10 cellular contexts compared by ENCODE assay signal in genomic region chr9:128102861-128103588, GRCh38. TPM values are rescaled to one million over a fixed set of nuclear protein-coding genes. Genes with fewer than 3 reads are reported as not detected.
DNase-seq lines count a peak whose midpoint lies in the region; ATAC-seq, FAIRE-seq and TF ChIP-seq lines count a peak whose summit lies in the region.
"Had no signal": no experiment of that assay in that cellular context is flagged by ENCODE, and none has a peak within 500 bp of the region (broad histone marks: within the 10 kb centered on the region; RNA-seq: fewer than 3 reads in every experiment).

No MANE protein-coding gene starts in this region.

- DNase-seq in DND-41 (peak; percentile 60), NCI-H460 (ENCODE audit: extremely low read depth, low read depth) (peak; percentile 46), H1 (ENCODE audit: low read depth in 1 of 2, low spot score in 2 of 2) (no peak), prostate gland (ENCODE audit: low spot score) (no peak), NOMO-1 treated with dmso at 0.1 percent for 144 hours (lab: John Stamatoyannopoulos, UW; ENCODE audit: unreplicated experiment) (no peak), Kasumi-1 (lab: John Stamatoyannopoulos, UW) (no peak)
- DNase-seq: foreskin melanocyte, NCI-H2227 treated with DMSO at 0.1 percent for 48 hours had no signal

- peaks cover 14% of the 10 kb centered on the region for H3K79me1 ChIP-seq in H1 (ENCODE audit: low read depth, low read length)

- H3K36me3 ChIP-seq in DND-41 (ENCODE audit: insufficient read depth, low read length) (peaks cover 62% of the 10 kb centered on the region), H1 (ENCODE audit: control insufficient read depth in 2 of 4, insufficient read depth in 4 of 4, low read length in 3 of 4) (peaks cover 25 to 54% (median 42%) of the 10 kb centered on the region in 4 experiments), prostate gland (peaks cover 17 to 28% of the 10 kb centered on the region in 2 donors)

- H3K79me2 ChIP-seq in DND-41 (ENCODE audit: insufficient read depth, low read length) (peaks cover 26% of the 10 kb centered on the region), H1 (ENCODE audit: control insufficient read depth in 1 of 2, insufficient read depth in 2 of 2, low read length in 2 of 2) (peaks cover 0 to 20% of the 10 kb centered on the region in 2 experiments; a peak in 2 of 4 replicates)

- TF ChIP-seq RAD21 in H1 (IDR thresholded peaks at IDR 0.05 in 1 of 2, conservative IDR thresholded peaks at IDR 0.05 in 1 of 2; ENCODE audit: low read depth in 2 of 2, low read length in 2 of 2): no peak

- H3K9ac ChIP-seq in DND-41 (ENCODE audit: low read depth, low read length) (peak overlapping the region; percentile 53), H1 (replicated peaks in 1 of 4; ENCODE audit: extremely low read depth in 1 of 4, low read depth in 3 of 4, low read length in 3 of 4) (no peak overlapping the region)

- peak overlapping the region; percentile 22 for H3K56ac ChIP-seq in H1 (replicated peaks; ENCODE audit: insufficient read length, low read depth, low read length)

- no peaks in the 10 kb centered on the region for H3K27me3 ChIP-seq in DND-41 (ENCODE audit: insufficient read depth, low read length, poor library complexity)
- H3K27me3 ChIP-seq in H1 (replicated peaks in 1 of 4; ENCODE audit: control insufficient read depth in 3 of 4, extremely low read depth in 1 of 4, insufficient read depth in 3 of 4, low read length in 3 of 4): no peaks in the 10 kb centered on the region
- H3K27me3 ChIP-seq in prostate gland (replicated peaks; ENCODE audit: insufficient read depth): no peaks in the 10 kb centered on the region

- ATAC-seq in DND-41 (ENCODE audit: insufficient read depth, low read depth) (peak; percentile 48), GM18909 (IDR thresholded peaks at IDR 0.05; ENCODE audit: poor library complexity, unreplicated experiment) (no peak), GM21786 (IDR thresholded peaks at IDR 0.05; ENCODE audit: unreplicated experiment) (no peak)

- H3K23me2 ChIP-seq in H1 (ENCODE audit: low read depth, low read length): peaks cover 9% of the 10 kb centered on the region

- H2BK15ac ChIP-seq in H1 (ENCODE audit: low read length): no peak overlapping the region

- TF ChIP-seq CTCF in DND-41 (IDR thresholded peaks at IDR 0.05; ENCODE audit: borderline replicate concordance, extremely low read depth, low read length, poor library complexity, severe bottlenecking): no peak
- TF ChIP-seq CTCF in H1 (IDR thresholded peaks at IDR 0.05; ENCODE audit: control extremely low read depth in 1 of 3, insufficient read depth in 1 of 3, low read depth in 1 of 3, low read length in 3 of 3): no peak
- TF ChIP-seq CTCF in prostate gland (IDR thresholded peaks at IDR 0.05): no peak

- H3K23ac ChIP-seq in H1 (ENCODE audit: insufficient read length): no peak overlapping the region

- no peak overlapping the region for H2AK5ac ChIP-seq in H1 (ENCODE audit: low read depth, low read length)

- H3K9me3 ChIP-seq in DND-41 (ENCODE audit: insufficient read depth, low read length, severe bottlenecking) (no peaks in the 10 kb centered on the region), H1 (ENCODE audit: insufficient read depth in 2 of 2, low read depth in 1 of 2, low read length in 1 of 2) (no peaks in the 10 kb centered on the region), prostate gland (no peaks in the 10 kb centered on the region)

- intact Hi-C loops in prostate gland (cut with DNase I): no loop called here

- peaks cover 6% of the 10 kb centered on the region; the same call in 1 of the 2 replicates for H4K20me1 ChIP-seq in DND-41 (ENCODE audit: insufficient read depth, low read length)
- peaks cover 9 to 35% of the 10 kb centered on the region in 2 experiments for H4K20me1 ChIP-seq in H1 (replicated peaks in 1 of 2; ENCODE audit: control insufficient read depth in 1 of 2, insufficient read depth in 2 of 2, low read length in 2 of 2)

- H3K4me3 ChIP-seq in DND-41 (ENCODE audit: low read depth in 1 of 2, low read length in 2 of 2) (no peak overlapping the region; a peak in 1 of 4 replicates), H1 (ENCODE audit: extremely low read depth in 1 of 4, insufficient read depth in 2 of 4, low read depth in 3 of 4, low read length in 4 of 4) (no peak overlapping the region), prostate gland (no peak overlapping the region)

- H4K91ac ChIP-seq in H1 (replicated peaks; ENCODE audit: insufficient read length, low read length): no peak overlapping the region

- TF ChIP-seq EP300 in H1 (IDR thresholded peaks at IDR 0.05; ENCODE audit: borderline replicate concordance in 1 of 2, low read depth in 2 of 2, low read length in 2 of 2): no peak

- H3K4me1 ChIP-seq in DND-41 (ENCODE audit: insufficient read depth, low read length) (peaks cover 62% of the 10 kb centered on the region), H1 (replicated peaks in 1 of 4; ENCODE audit: control insufficient read depth in 3 of 4, insufficient read depth in 4 of 4, low read length in 3 of 4) (peaks cover 11 to 22% (median 16%) of the 10 kb centered on the region in 4 experiments), prostate gland (replicated peaks) (peaks cover 22% of the 10 kb centered on the region)

- H3K18ac ChIP-seq in H1 (ENCODE audit: extremely low read depth, low read length): no peak overlapping the region

- H4K8ac ChIP-seq in H1 (ENCODE audit: extremely low read depth, insufficient read depth, low read length): no peak overlapping the region

- no peak overlapping the region for H2BK5ac ChIP-seq in H1 (ENCODE audit: low read depth, low read length)

- no peak overlapping the region for H2BK120ac ChIP-seq in H1 (replicated peaks; ENCODE audit: low read depth, low read length)

- no peak overlapping the region for H3K4ac ChIP-seq in H1 (replicated peaks; ENCODE audit: insufficient read length, low read depth, low read length)

- H2AFZ ChIP-seq in DND-41 (ENCODE audit: low read depth, low read length): no peak overlapping the region
- H2AFZ ChIP-seq in H1 (ENCODE audit: low read length): no peak overlapping the region

- TF ChIP-seq POLR2A in H1 (IDR thresholded peaks at IDR 0.05; ENCODE audit: control extremely low read depth in 1 of 2, low read depth in 2 of 2, low read length in 2 of 2) (no peak), prostate gland (IDR thresholded peaks at IDR 0.05) (no peak)

- no peak overlapping the region for H3K14ac ChIP-seq in H1 (ENCODE audit: insufficient read length)

- H3K27ac ChIP-seq in DND-41 (ENCODE audit: low read length) (peak overlapping the region; percentile 81), H1 (ENCODE audit: low read depth, low read length) (no peak overlapping the region), prostate gland (peak overlapping the region; percentile 23 to 30)

- no peak for FAIRE-seq in H1 (lab: Jason Lieb, UNC)

- H2BK20ac ChIP-seq in H1 (ENCODE audit: low read length): no peak overlapping the region

- H3K4me2 ChIP-seq in DND-41 (ENCODE audit: insufficient read depth, low read length) (peak overlapping the region; percentile 21), H1 (ENCODE audit: insufficient read depth in 1 of 2, low read depth in 2 of 2, low read length in 2 of 2) (no peak overlapping the region)

- H2BK12ac ChIP-seq in H1 (ENCODE audit: low read depth, low read length): no peak overlapping the region

- POLR2A ChIA-PET in H1 (lab: Charles Lee; ENCODE audit: partially characterized antibody): interaction anchor here (0.6 to 12.1 kb wide), 7 partner anchors 8 to 101 kb away, joined by 3 to 119 read pairs (median 4); no protein-coding TSS in a partner anchor

- no peak overlapping the region for H4K5ac ChIP-seq in H1 (ENCODE audit: insufficient read length, low read depth, low read length)

- 93% methylated on average over 23 of the region's 23 CpGs; no CpG with 5 or more reads in 1 of the 2 experiments for WGBS in H1 (ENCODE audit: extremely low coverage in 1 of 2, insufficient coverage in 1 of 2, insufficient read length in 1 of 2, insufficient replicate concordance in 2 of 2, low coverage in 1 of 2, low lambda C conversion rate in 2 of 2, missing lambda C conversion rate in 1 of 2), 2 experiments
- 86% methylated on average over 23 of the region's 23 CpGs for WGBS in prostate gland

- CTCF ChIA-PET in H1 (lab: Charles Lee; ENCODE audit: partially characterized antibody): interaction anchor here (0.8 to 10.5 kb wide), 18 partner anchors 9 to 161 kb away, joined by 3 to 114 read pairs (median 4); no protein-coding TSS in a partner anchor

RNA-seq across cellular contexts. Expression of gene PTGES2, which starts 24.5 kb away (rescaled TPM):
- total RNA-seq in NCI-H460 (2014; rRNA removed; shearing (Covaris generic)): 76.6 and 80.3 TPM in 2 replicates
- polyA plus RNA-seq in NCI-H460 (2014; cell fraction: nucleus; rRNA removed): 251 and 278 TPM in 2 replicates
- 76.9 and 81.2 TPM in 2 replicates for total RNA-seq in H1 (2021; fragmentation: NEBNext Ultra II Directional; extraction: Animal tissue kit (Norgen Biotek cat#: 25700))
- polyA plus RNA-seq in H1 (2011; rRNA removed): 80.7 and 119 TPM in 2 replicates
- polyA plus RNA-seq in H1 (2011; cell fraction: cytosol; rRNA removed): 104 TPM
- polyA plus RNA-seq in H1 (2011; cell fraction: nucleus; rRNA removed): 242 TPM
- 50.2 to 79.0 TPM (median 72.3 TPM) in 4 replicates for polyA plus RNA-seq in H1 (2012, experiment 1 of 2)
- 60.0 TPM for polyA plus RNA-seq in H1 (2012, experiment 2 of 2)
- polyA plus RNA-seq in H1 (2013, experiment 1 of 2): 52.2 TPM
- polyA plus RNA-seq in H1 (2013, experiment 2 of 2): 49.8 TPM
- polyA minus RNA-seq in H1 (2011; rRNA and poly(A)+ RNA removed): 61.8 and 72.7 TPM in 2 replicates
- polyA minus RNA-seq in H1 (2011; cell fraction: cytosol; rRNA and poly(A)+ RNA removed): 58.8 TPM
- polyA minus RNA-seq in H1 (2011; cell fraction: nucleus; rRNA and poly(A)+ RNA removed): 65.8 TPM
- 10 to 100 TPM; 89.4 to 96.1 TPM for total RNA-seq in prostate gland

RNA-seq across cellular contexts. Expression of gene SLC25A25, which starts 35.0 kb away (rescaled TPM):
- total RNA-seq in NCI-H460 (2014; rRNA removed; shearing (Covaris generic)): 15.2 and 15.5 TPM in 2 replicates
- polyA plus RNA-seq in NCI-H460 (2014; cell fraction: nucleus; rRNA removed): 25.8 and 36.9 TPM in 2 replicates
- total RNA-seq in H1 (2021; fragmentation: NEBNext Ultra II Directional; extraction: Animal tissue kit (Norgen Biotek cat#: 25700)): 16.8 and 18.5 TPM in 2 replicates
- polyA plus RNA-seq in H1 (2011; rRNA removed): 6.5 and 10.0 TPM in 2 replicates
- polyA plus RNA-seq in H1 (2011; cell fraction: cytosol; rRNA removed): 13.4 TPM
- polyA plus RNA-seq in H1 (2011; cell fraction: nucleus; rRNA removed): 20.4 TPM
- 13.0 to 16.1 TPM (median 14.5 TPM) in 4 replicates for polyA plus RNA-seq in H1 (2012, experiment 1 of 2)
- polyA plus RNA-seq in H1 (2012, experiment 2 of 2): 11.4 TPM
- polyA plus RNA-seq in H1 (2013, experiment 1 of 2): 6.5 TPM
- 6.8 TPM for polyA plus RNA-seq in H1 (2013, experiment 2 of 2)
- 11.8 and 11.9 TPM in 2 replicates for polyA minus RNA-seq in H1 (2011; rRNA and poly(A)+ RNA removed)
- 15.9 TPM for polyA minus RNA-seq in H1 (2011; cell fraction: cytosol; rRNA and poly(A)+ RNA removed)
- 11.6 TPM for polyA minus RNA-seq in H1 (2011; cell fraction: nucleus; rRNA and poly(A)+ RNA removed)
- 10 to 100 TPM; 26.0 to 33.1 TPM for total RNA-seq in prostate gland

RNA-seq across cellular contexts. Expression of gene NAIF1, which starts 35.9 kb away (rescaled TPM):
- 9.9 and 10.6 TPM in 2 replicates for total RNA-seq in NCI-H460 (2014; rRNA removed; shearing (Covaris generic))
- polyA plus RNA-seq in NCI-H460 (2014; cell fraction: nucleus; rRNA removed): 8.6 and 10.2 TPM in 2 replicates
- 8.7 and 11.6 TPM in 2 replicates for total RNA-seq in H1 (2021; fragmentation: NEBNext Ultra II Directional; extraction: Animal tissue kit (Norgen Biotek cat#: 25700))
- 9.0 and 11.2 TPM in 2 replicates for polyA plus RNA-seq in H1 (2011; rRNA removed)
- polyA plus RNA-seq in H1 (2011; cell fraction: cytosol; rRNA removed): 12.5 TPM
- polyA plus RNA-seq in H1 (2011; cell fraction: nucleus; rRNA removed): 10.5 TPM
- 7.3 to 9.9 TPM (median 9.4 TPM) in 4 replicates for polyA plus RNA-seq in H1 (2012, experiment 1 of 2)
- polyA plus RNA-seq in H1 (2012, experiment 2 of 2): 7.0 TPM
- polyA plus RNA-seq in H1 (2013, experiment 1 of 2): 5.9 TPM
- polyA plus RNA-seq in H1 (2013, experiment 2 of 2): 5.8 TPM
- 8.0 and 10.2 TPM in 2 replicates for polyA minus RNA-seq in H1 (2011; rRNA and poly(A)+ RNA removed)
- 6.5 TPM for polyA minus RNA-seq in H1 (2011; cell fraction: cytosol; rRNA and poly(A)+ RNA removed)
- 5.1 TPM for polyA minus RNA-seq in H1 (2011; cell fraction: nucleus; rRNA and poly(A)+ RNA removed)
- total RNA-seq in prostate gland: 10 to 100 TPM; 12.3 to 12.6 TPM

RNA-seq across cellular contexts. Expression of gene LCN2, which starts 46.2 kb away (rescaled TPM):
- total RNA-seq in NCI-H460 (2014; rRNA removed; shearing (Covaris generic)): not detected in 2 replicates
- polyA plus RNA-seq in NCI-H460 (2014; cell fraction: nucleus; rRNA removed): not detected in 2 replicates
- total RNA-seq in H1 (2021; fragmentation: NEBNext Ultra II Directional; extraction: Animal tissue kit (Norgen Biotek cat#: 25700)): 1.1 and 1.4 TPM in 2 replicates
- 1.6 TPM in 2 replicates for polyA plus RNA-seq in H1 (2011; rRNA removed)
- polyA plus RNA-seq in H1 (2011; cell fraction: cytosol; rRNA removed): 0.93 TPM
- 2.2 TPM for polyA plus RNA-seq in H1 (2011; cell fraction: nucleus; rRNA removed)
- polyA plus RNA-seq in H1 (2012, experiment 1 of 2): 0.75 to 1.4 TPM (median 1.2 TPM) in 4 replicates
- 0.84 TPM for polyA plus RNA-seq in H1 (2012, experiment 2 of 2)
- 1.1 TPM for polyA plus RNA-seq in H1 (2013, experiment 1 of 2)
- polyA plus RNA-seq in H1 (2013, experiment 2 of 2): 1.4 TPM
- not detected in 2 replicates for polyA minus RNA-seq in H1 (2011; rRNA and poly(A)+ RNA removed)
- polyA minus RNA-seq in H1 (2011; cell fraction: cytosol; rRNA and poly(A)+ RNA removed): not detected
- polyA minus RNA-seq in H1 (2011; cell fraction: nucleus; rRNA and poly(A)+ RNA removed): not detected
- total RNA-seq in prostate gland: 10 to 100 TPM; 30.5 to 43.7 TPM

RNA-seq across cellular contexts. Expression of gene BBLN, which starts 57.0 kb away (rescaled TPM):
- 86.7 and 113 TPM in 2 replicates for total RNA-seq in NCI-H460 (2014; rRNA removed; shearing (Covaris generic))
- 106 and 177 TPM in 2 replicates for polyA plus RNA-seq in NCI-H460 (2014; cell fraction: nucleus; rRNA removed)
- total RNA-seq in H1 (2021; fragmentation: NEBNext Ultra II Directional; extraction: Animal tissue kit (Norgen Biotek cat#: 25700)): 63.1 and 66.4 TPM in 2 replicates
- polyA plus RNA-seq in H1 (2011; rRNA removed): 164 and 264 TPM in 2 replicates
- polyA plus RNA-seq in H1 (2011; cell fraction: cytosol; rRNA removed): 116 TPM
- polyA plus RNA-seq in H1 (2011; cell fraction: nucleus; rRNA removed): 130 TPM
- 55.4 to 92.3 TPM (median 90.9 TPM) in 4 replicates for polyA plus RNA-seq in H1 (2012, experiment 1 of 2)
- 146 TPM for polyA plus RNA-seq in H1 (2012, experiment 2 of 2)
- 82.3 TPM for polyA plus RNA-seq in H1 (2013, experiment 1 of 2)
- 81.6 TPM for polyA plus RNA-seq in H1 (2013, experiment 2 of 2)
- polyA minus RNA-seq in H1 (2011; rRNA and poly(A)+ RNA removed): 11.2 and 14.2 TPM in 2 replicates
- polyA minus RNA-seq in H1 (2011; cell fraction: cytosol; rRNA and poly(A)+ RNA removed): 40.3 TPM
- polyA minus RNA-seq in H1 (2011; cell fraction: nucleus; rRNA and poly(A)+ RNA removed): 35.9 TPM
- 100 to 1,000 TPM; 333 to 437 TPM for total RNA-seq in prostate gland

Comparison
In these comparisons a context has a peak if more than half of its experiments do, and no peak if none do; other contexts are left out.
1. DNase-seq: peak in DND-41 (single experiment) and NCI-H460 (single experiment); none in H1 (0 of 2), prostate gland (single experiment), NOMO-1 treated with dmso at 0.1 percent for 144 hours (single experiment) and Kasumi-1 (0 of 2).